In genomic region chr20:2652724-2653510, GRCh38 we compare ENCODE assay signal across 8 cellular contexts. TPM values are rescaled to one million over a fixed set of nuclear protein-coding genes. Genes with fewer than 3 reads are reported as not detected.
DNase-seq lines count a peak whose midpoint lies in the region; ATAC-seq, FAIRE-seq and TF ChIP-seq lines count a peak whose summit lies in the region.

No MANE protein-coding gene starts in this region.

- no peak overlapping the region for H2AFZ ChIP-seq in H1 (ENCODE audit: low read length)

- H3K18ac ChIP-seq in H1 (ENCODE audit: extremely low read depth, low read length), result peak overlapping the region; percentile 99

- H3K79me2 ChIP-seq in H1 (ENCODE audit: control insufficient read depth in 1 of 2, insufficient read depth in 2 of 2, low read length in 2 of 2), result peaks cover 21 to 41% of the 10 kb centered on the region in 2 experiments

- H3K4me3 ChIP-seq in CD8-positive, alpha-beta memory T cell (ENCODE audit: low read length), result peak overlapping the region; percentile 96
- peak overlapping the region; percentile 94 to 100 (median 98) for H3K4me3 ChIP-seq in H1 (ENCODE audit: extremely low read depth in 1 of 4, insufficient read depth in 2 of 4, low read depth in 3 of 4, low read length in 4 of 4)
- peak overlapping the region; percentile 69 for H3K4me3 ChIP-seq in mesodermal cell (ENCODE audit: extremely low read depth, insufficient read depth, low read length, poor library complexity, severe bottlenecking)

- H3K27me3 Mint-ChIP-seq in CD8-positive, alpha-beta memory T cell, result peaks cover 0 to 2% of the 10 kb centered on the region in 2 donors

- H3K27ac ChIP-seq in CD8-positive, alpha-beta memory T cell (ENCODE audit: low read depth, low read length), result peak overlapping the region; percentile 81
- H3K27ac ChIP-seq in H1 (ENCODE audit: low read depth, low read length) (peak overlapping the region; percentile 96), mesodermal cell (ENCODE audit: low read depth, low read length, severe bottlenecking) (peak overlapping the region; percentile 39)

- H3K36me3 ChIP-seq in CD8-positive, alpha-beta memory T cell (ENCODE audit: insufficient read depth, low read length), result peaks cover 41% of the 10 kb centered on the region
- H3K36me3 ChIP-seq in H1 (ENCODE audit: control insufficient read depth in 2 of 4, insufficient read depth in 4 of 4, low read length in 3 of 4) (peaks cover 39 to 49% (median 43%) of the 10 kb centered on the region in 4 experiments), mesodermal cell (ENCODE audit: control insufficient read depth, insufficient read depth, low read length) (peaks cover 48% of the 10 kb centered on the region)

- no peak for TF ChIP-seq EP300 in H1 (IDR thresholded peaks at IDR 0.05; ENCODE audit: borderline replicate concordance in 1 of 2, low read depth in 2 of 2, low read length in 2 of 2)

- H4K20me1 ChIP-seq in H1 (replicated peaks in 1 of 2; ENCODE audit: control insufficient read depth in 1 of 2, insufficient read depth in 2 of 2, low read length in 2 of 2), result peaks cover 40% of the 10 kb centered on the region in 2 experiments

- FAIRE-seq in H1 (lab: Jason Lieb, UNC) (no peak), D721Med (lab: Jason Lieb, UNC) (no peak)

- H2AK5ac ChIP-seq in H1 (ENCODE audit: low read depth, low read length), result peak overlapping the region; percentile 41; the same call in 1 of the 2 replicates

- H2BK5ac ChIP-seq in H1 (ENCODE audit: low read depth, low read length), result peak overlapping the region; percentile 98

- DNase-seq in CD8-positive, alpha-beta memory T cell, result peak in 1 of 5 donors; percentile 41
- peak; percentile 64 for DNase-seq in SK-N-DZ (ENCODE audit: low spot score)
- DNase-seq in H1 (ENCODE audit: low read depth in 1 of 2, low spot score in 2 of 2), result no peak
- DNase-seq in superior temporal gyrus (ENCODE audit: extremely low spot score), result peak; percentile 64
- no peak for DNase-seq in D721Med (ENCODE audit: insufficient read length, low spot score)

- peak overlapping the region; percentile 95 to 99 (median 98) for H3K9ac ChIP-seq in H1 (replicated peaks in 1 of 4; ENCODE audit: extremely low read depth in 1 of 4, low read depth in 3 of 4, low read length in 3 of 4)

- peaks cover 28 to 47% (median 30%) of the 10 kb centered on the region in 3 donors for H3K4me1 Mint-ChIP-seq in CD8-positive, alpha-beta memory T cell

- H2BK15ac ChIP-seq in H1 (ENCODE audit: low read length), result no peak overlapping the region

- CTCF ChIA-PET in CD8-positive, alpha-beta memory T cell (lab: Charles Lee), result interaction anchor here (0.6 to 2.7 kb wide), 8 partner anchors 11 to 187 kb away, joined by 3 to 21 read pairs (median 4); partner anchors contain the start of genes IDH3B and SNRPB
- CTCF ChIA-PET in H1 (lab: Charles Lee; ENCODE audit: partially characterized antibody), result interaction anchor here (0.7 to 1.5 kb wide), 4 partner anchors 13 to 157 kb away, joined by 3 to 6 read pairs (median 4); no protein-coding TSS in a partner anchor

- H3K23ac ChIP-seq in H1 (ENCODE audit: insufficient read length), result no peak overlapping the region

- TF ChIP-seq RAD21 in H1 (IDR thresholded peaks at IDR 0.05 in 1 of 2, conservative IDR thresholded peaks at IDR 0.05 in 1 of 2; ENCODE audit: low read depth in 2 of 2, low read length in 2 of 2), result no peak

- H3K4ac ChIP-seq in H1 (replicated peaks; ENCODE audit: insufficient read length, low read depth, low read length), result peak overlapping the region; percentile 98

- H3K36me3 Mint-ChIP-seq in CD8-positive, alpha-beta memory T cell, result peaks cover 18 to 49% (median 20%) of the 10 kb centered on the region in 3 donors

- H2BK20ac ChIP-seq in H1 (ENCODE audit: low read length), result no peak overlapping the region

- peaks cover 10% of the 10 kb centered on the region for H3K23me2 ChIP-seq in H1 (ENCODE audit: low read depth, low read length)

- H3K56ac ChIP-seq in H1 (replicated peaks; ENCODE audit: insufficient read length, low read depth, low read length), result peak overlapping the region; percentile 97

- H3K4me3 Mint-ChIP-seq in CD8-positive, alpha-beta memory T cell, result peak overlapping the region; percentile 87 to 94 (median 90)

- H2BK120ac ChIP-seq in H1 (replicated peaks; ENCODE audit: low read depth, low read length), result peak overlapping the region; percentile 31

- peak overlapping the region; percentile 76 to 87 (median 84) for H3K27ac Mint-ChIP-seq in CD8-positive, alpha-beta memory T cell

- TF ChIP-seq CTCF in H1 (IDR thresholded peaks at IDR 0.05; ENCODE audit: control extremely low read depth in 1 of 3, insufficient read depth in 1 of 3, low read depth in 1 of 3, low read length in 3 of 3) (no peak), D721Med (IDR thresholded peaks at IDR 0.05; ENCODE audit: insufficient read depth, missing control alignments) (no peak)

- peak overlapping the region; percentile 98 for H4K91ac ChIP-seq in H1 (replicated peaks; ENCODE audit: insufficient read length, low read length)

- no peaks in the 10 kb centered on the region for H3K27me3 ChIP-seq in CD8-positive, alpha-beta memory T cell (ENCODE audit: insufficient read depth, low read length, poor library complexity, severe bottlenecking)
- H3K27me3 ChIP-seq in H1 (replicated peaks in 1 of 4; ENCODE audit: control insufficient read depth in 3 of 4, extremely low read depth in 1 of 4, insufficient read depth in 3 of 4, low read length in 3 of 4), result no peaks in the 10 kb centered on the region

- H3K14ac ChIP-seq in H1 (ENCODE audit: insufficient read length), result no peak overlapping the region

- no peaks in the 10 kb centered on the region for H3K9me3 ChIP-seq in CD8-positive, alpha-beta memory T cell (ENCODE audit: low read length)
- H3K9me3 ChIP-seq in H1 (ENCODE audit: insufficient read depth in 2 of 2, low read depth in 1 of 2, low read length in 1 of 2), result no peaks in the 10 kb centered on the region
- H3K9me3 ChIP-seq in mesodermal cell (ENCODE audit: control insufficient read depth, low read length), result no peaks in the 10 kb centered on the region

- ATAC-seq in GM19328 (IDR thresholded peaks at IDR 0.05; ENCODE audit: unreplicated experiment) (peak; percentile 42), HG03354 (IDR thresholded peaks at IDR 0.05; ENCODE audit: poor library complexity, severe bottlenecking, unreplicated experiment) (peak; percentile 44)

- WGBS in H1 (ENCODE audit: extremely low coverage in 1 of 2, insufficient coverage in 1 of 2, insufficient read length in 1 of 2, insufficient replicate concordance in 2 of 2, low coverage in 1 of 2, low lambda C conversion rate in 2 of 2, missing lambda C conversion rate in 1 of 2), 2 experiments, result 3% methylated on average over 52 of the region's 56 CpGs; no CpG with 5 or more reads in 1 of the 2 experiments
- WGBS in mesodermal cell (ENCODE audit: insufficient coverage in 2 of 2), 2 experiments, result 0 to 1% methylated on average over 46 to 52 of the region's 56 CpGs

- H4K5ac ChIP-seq in H1 (ENCODE audit: insufficient read length, low read depth, low read length), result peak overlapping the region; percentile 97

- H3K4me2 ChIP-seq in H1 (ENCODE audit: insufficient read depth in 1 of 2, low read depth in 2 of 2, low read length in 2 of 2), result peak overlapping the region; percentile 84 to 91

- peak overlapping the region; percentile 97 for H4K8ac ChIP-seq in H1 (ENCODE audit: extremely low read depth, insufficient read depth, low read length)

- peaks cover 9% of the 10 kb centered on the region for H3K79me1 ChIP-seq in H1 (ENCODE audit: low read depth, low read length)

- POLR2A ChIA-PET in CD8-positive, alpha-beta memory T cell (lab: Charles Lee), result interaction anchor here (0.8 to 5.0 kb wide), 6 partner anchors 11 to 220 kb away, joined by 3 to 70 read pairs (median 7); partner anchors contain the start of genes IDH3B and SNRPB
- POLR2A ChIA-PET in H1 (lab: Charles Lee; ENCODE audit: partially characterized antibody), result interaction anchor here (0.7 to 28.5 kb wide), 47 partner anchors 4 to 503 kb away, joined by 3 to 463 read pairs (median 4); partner anchors contain the start of genes IDH3B, NOP56, SNRPB and ZNF343

- peaks cover 28% of the 10 kb centered on the region for H3K4me1 ChIP-seq in CD8-positive, alpha-beta memory T cell (ENCODE audit: insufficient read depth, low read length)
- H3K4me1 ChIP-seq in H1 (replicated peaks in 1 of 4; ENCODE audit: control insufficient read depth in 3 of 4, insufficient read depth in 4 of 4, low read length in 3 of 4) (peaks cover 0 to 5% (median 3%) of the 10 kb centered on the region in 4 experiments; a peak in 5 of 7 replicates), mesodermal cell (ENCODE audit: control insufficient read depth, insufficient read depth, low read length, poor library complexity, severe bottlenecking) (peaks cover 12% of the 10 kb centered on the region)

- TF ChIP-seq POLR2A in H1 (IDR thresholded peaks at IDR 0.05; ENCODE audit: control extremely low read depth in 1 of 2, low read depth in 2 of 2, low read length in 2 of 2), result peak in 1 of 2 experiments; percentile 16; a peak in 1 of 3 replicates

- H3K9me3 Mint-ChIP-seq in CD8-positive, alpha-beta memory T cell, result no peaks in the 10 kb centered on the region

- H2BK12ac ChIP-seq in H1 (ENCODE audit: low read depth, low read length), result no peak overlapping the region; the same call in 1 of the 2 replicates

RNA-seq across cellular contexts. Expression of gene NOP56, which starts 0.5 kb away (rescaled TPM):
- total RNA-seq in CD8-positive, alpha-beta memory T cell, result 100 to 1,000 TPM; 888 to 920 TPM
- 106 TPM for polyA plus RNA-seq in CD8-positive, alpha-beta memory T cell
- polyA plus RNA-seq in SK-N-DZ (2014; cell fraction: cytosol; rRNA removed), result 390 and 441 TPM in 2 replicates
- polyA plus RNA-seq in SK-N-DZ (2014; cell fraction: nucleus; rRNA removed), result 1,635 and 2,094 TPM in 2 replicates
- 668 and 677 TPM in 2 replicates for total RNA-seq in H1 (2021; fragmentation: NEBNext Ultra II Directional; extraction: Animal tissue kit (Norgen Biotek cat#: 25700))
- polyA plus RNA-seq in H1 (2011; rRNA removed), result 364 and 391 TPM in 2 replicates
- 433 TPM for polyA plus RNA-seq in H1 (2011; cell fraction: cytosol; rRNA removed)
- 1,642 TPM for polyA plus RNA-seq in H1 (2011; cell fraction: nucleus; rRNA removed)
- polyA plus RNA-seq in H1 (2012, experiment 1 of 2), result 603 to 679 TPM (median 649 TPM) in 4 replicates
- 135 TPM for polyA plus RNA-seq in H1 (2012, experiment 2 of 2)
- polyA plus RNA-seq in H1 (2013, experiment 1 of 2), result 937 TPM
- 806 TPM for polyA plus RNA-seq in H1 (2013, experiment 2 of 2)
- 546 and 558 TPM in 2 replicates for polyA minus RNA-seq in H1 (2011; rRNA and poly(A)+ RNA removed)
- polyA minus RNA-seq in H1 (2011; cell fraction: cytosol; rRNA and poly(A)+ RNA removed), result 255 TPM
- polyA minus RNA-seq in H1 (2011; cell fraction: nucleus; rRNA and poly(A)+ RNA removed), result 857 TPM
- 184 TPM for polyA plus RNA-seq in mesodermal cell (2013, experiment 1 of 2)
- 191 TPM for polyA plus RNA-seq in mesodermal cell (2013, experiment 2 of 2)

RNA-seq across cellular contexts. Expression of gene IDH3B, which starts 11.1 kb away (rescaled TPM):
- 100 to 1,000 TPM; 138 to 145 TPM for total RNA-seq in CD8-positive, alpha-beta memory T cell
- 107 TPM for polyA plus RNA-seq in CD8-positive, alpha-beta memory T cell
- 222 and 231 TPM in 2 replicates for polyA plus RNA-seq in SK-N-DZ (2014; cell fraction: cytosol; rRNA removed)
- 452 and 535 TPM in 2 replicates for polyA plus RNA-seq in SK-N-DZ (2014; cell fraction: nucleus; rRNA removed)
- total RNA-seq in H1 (2021; fragmentation: NEBNext Ultra II Directional; extraction: Animal tissue kit (Norgen Biotek cat#: 25700)), result 103 and 110 TPM in 2 replicates
- 162 and 167 TPM in 2 replicates for polyA plus RNA-seq in H1 (2011; rRNA removed)
- polyA plus RNA-seq in H1 (2011; cell fraction: cytosol; rRNA removed), result 202 TPM
- polyA plus RNA-seq in H1 (2011; cell fraction: nucleus; rRNA removed), result 428 TPM
- 129 to 159 TPM (median 155 TPM) in 4 replicates for polyA plus RNA-seq in H1 (2012, experiment 1 of 2)
- polyA plus RNA-seq in H1 (2012, experiment 2 of 2), result 85.7 TPM
- polyA plus RNA-seq in H1 (2013, experiment 1 of 2), result 59.3 TPM
- 52.9 TPM for polyA plus RNA-seq in H1 (2013, experiment 2 of 2)
- polyA minus RNA-seq in H1 (2011; rRNA and poly(A)+ RNA removed), result 173 and 188 TPM in 2 replicates
- 64.4 TPM for polyA minus RNA-seq in H1 (2011; cell fraction: cytosol; rRNA and poly(A)+ RNA removed)
- 114 TPM for polyA minus RNA-seq in H1 (2011; cell fraction: nucleus; rRNA and poly(A)+ RNA removed)
- 81.5 TPM for polyA plus RNA-seq in mesodermal cell (2013, experiment 1 of 2)
- 71.8 TPM for polyA plus RNA-seq in mesodermal cell (2013, experiment 2 of 2)

RNA-seq across cellular contexts. Expression of gene EBF4, which starts 39.7 kb away (rescaled TPM):
- total RNA-seq in CD8-positive, alpha-beta memory T cell, result under 1 TPM; 0.66 to 0.92 TPM
- polyA plus RNA-seq in CD8-positive, alpha-beta memory T cell, result 2.0 TPM
- 18.6 and 24.6 TPM in 2 replicates for polyA plus RNA-seq in SK-N-DZ (2014; cell fraction: cytosol; rRNA removed)
- polyA plus RNA-seq in SK-N-DZ (2014; cell fraction: nucleus; rRNA removed), result 120 and 146 TPM in 2 replicates
- 1.2 and 1.6 TPM in 2 replicates for total RNA-seq in H1 (2021; fragmentation: NEBNext Ultra II Directional; extraction: Animal tissue kit (Norgen Biotek cat#: 25700))
- 2.9 and 3.6 TPM in 2 replicates for polyA plus RNA-seq in H1 (2011; rRNA removed)
- 2.9 TPM for polyA plus RNA-seq in H1 (2011; cell fraction: cytosol; rRNA removed)
- polyA plus RNA-seq in H1 (2011; cell fraction: nucleus; rRNA removed), result 16.0 TPM
- 3.0 to 6.6 TPM (median 3.9 TPM) in 4 replicates for polyA plus RNA-seq in H1 (2012, experiment 1 of 2)
- 2.3 TPM for polyA plus RNA-seq in H1 (2012, experiment 2 of 2)
- polyA plus RNA-seq in H1 (2013, experiment 1 of 2), result 1.5 TPM
- polyA plus RNA-seq in H1 (2013, experiment 2 of 2), result 1.2 TPM
- 1.7 and 2.3 TPM in 2 replicates for polyA minus RNA-seq in H1 (2011; rRNA and poly(A)+ RNA removed)
- polyA minus RNA-seq in H1 (2011; cell fraction: cytosol; rRNA and poly(A)+ RNA removed), result 1.9 TPM
- 2.4 TPM for polyA minus RNA-seq in H1 (2011; cell fraction: nucleus; rRNA and poly(A)+ RNA removed)
- polyA plus RNA-seq in mesodermal cell (2013, experiment 1 of 2), result 15.2 TPM
- polyA plus RNA-seq in mesodermal cell (2013, experiment 2 of 2), result 13.1 TPM

Comparison
In these comparisons a context has a peak if more than half of its experiments do, and no peak if none do; other contexts are left out.
1. DNase-seq: peak in SK-N-DZ (single experiment) and superior temporal gyrus (single experiment); none in H1 (0 of 2) and D721Med (single experiment).
2. H3K27ac ChIP-seq: peak in every context shown above with its lines; median percentile 96 in H1; 81 in CD8-positive, alpha-beta memory T cell; 39 in mesodermal cell.
3. Peak in every context shown above with its lines, with median percentiles within 50 percentile points of each other: H3K4me3 ChIP-seq.